ENCODE assay signal across 8 cellular contexts in the genomic region with DNA sequence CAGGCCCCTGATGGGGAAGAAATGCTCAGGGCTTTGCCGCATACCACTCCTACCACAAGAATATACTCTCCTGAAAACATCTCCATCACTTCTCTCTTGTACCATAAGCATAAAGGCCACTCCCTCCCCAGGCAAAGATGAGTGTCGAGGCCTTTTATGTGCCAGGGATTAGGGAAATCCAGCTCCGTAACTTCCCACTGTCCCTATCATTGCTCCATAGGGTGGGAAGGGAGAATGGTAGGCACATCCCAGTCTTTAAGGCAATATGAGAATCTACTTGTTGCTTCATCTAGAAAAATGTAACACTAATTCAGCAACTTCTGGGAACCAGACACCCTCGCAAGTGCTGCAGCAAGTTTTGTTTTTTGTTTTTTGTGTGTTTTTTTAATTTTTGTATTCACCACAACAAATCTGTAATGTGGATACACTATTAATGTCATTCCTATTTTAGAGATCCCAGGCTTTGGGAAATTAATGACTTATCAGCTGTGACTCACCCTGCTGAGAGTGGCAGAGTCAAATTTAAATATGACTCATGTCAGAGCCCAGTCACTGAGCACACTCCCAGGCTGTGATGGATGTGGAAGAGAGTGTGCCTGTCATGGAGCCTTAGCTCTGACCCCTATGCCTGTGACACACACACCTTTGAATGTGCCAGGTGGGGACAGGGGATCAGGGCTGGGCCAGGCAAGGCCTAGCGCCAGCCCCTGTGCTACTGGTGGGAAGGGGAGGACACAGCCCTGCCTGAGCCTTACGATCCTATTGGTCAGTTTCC. TPM values are rescaled to one million over a fixed set of nuclear protein-coding genes. Genes with fewer than 3 reads are reported as not detected.
DNase-seq lines count a peak whose midpoint lies in the region; ATAC-seq and TF ChIP-seq lines count a peak whose summit lies in the region.

No MANE protein-coding gene starts in this region.

- H3K9me3 ChIP-seq in ovary: no peaks in the 10 kb centered on the region

- H3K36me3 ChIP-seq in ovary: no peaks in the 10 kb centered on the region

- CTCF ChIA-PET in HEK293T (lab: Yijun Ruan, JAX): interaction anchor here (0.5 to 1.6 kb wide), 2 partner anchors 19 to 1048 kb away, joined by 3 to 4 read pairs; no protein-coding TSS in a partner anchor

- DNase-seq in GM03348 (ENCODE audit: low spot score) (peak; percentile 83), HEK293T (ENCODE audit: extremely low spot score) (no peak), RPMI7951 (ENCODE audit: low read depth) (peak; percentile 87), fibroblast of the aortic adventitia (ENCODE audit: low read depth) (peak; percentile 80), sciatic nerve (ENCODE audit: low spot score) (no peak), ovary (no peak), KBM-7 (no peak), NCI-H524 (lab: John Stamatoyannopoulos, UW) (no peak)

- POLR2A ChIA-PET in HEK293T (lab: Yijun Ruan, JAX): interaction anchor here (0.8 to 2.9 kb wide), 2 partner anchors 23 kb away, joined by 4 to 19 read pairs; a partner anchor contains a TSS

- in situ Hi-C loops in KBM-7 (cut with MboI; ENCODE audit: low pct_unique_long_range_greater_than_20kb, low sequenced_read_pairs): no loop called here

- H3K4me3 ChIP-seq in fibroblast of the aortic adventitia (ENCODE audit: low read depth, low read length): no peak overlapping the region
- no peak overlapping the region for H3K4me3 ChIP-seq in ovary

- no peak for TF ChIP-seq CTCF in fibroblast of the aortic adventitia (IDR thresholded peaks at IDR 0.05; ENCODE audit: insufficient read depth, low read length)
- no peak for TF ChIP-seq CTCF in ovary (IDR thresholded peaks at IDR 0.05)

- no peak overlapping the region for H3K27ac ChIP-seq in ovary

- no peak for TF ChIP-seq EP300 in ovary (IDR thresholded peaks at IDR 0.05)

- peaks cover 8% of the 10 kb centered on the region for H3K4me1 ChIP-seq in ovary (ENCODE audit: insufficient read depth)

- no peak for TF ChIP-seq POLR2A in ovary (IDR thresholded peaks at IDR 0.05)

- ATAC-seq in sciatic nerve: peak; percentile 81

- intact Hi-C loops in sciatic nerve (cut with DNase I) (no loop called here), ovary (cut with DNase I) (no loop called here)

- no peaks in the 10 kb centered on the region for H3K27me3 ChIP-seq in ovary

- 89 to 98% (median 93%) methylated on average over 6 of the region's 6 CpGs for WGBS in ovary, 3 donors

TF ChIP-seq in HEK293T, 16 proteins besides CTCF, POLR2A, EP300 and RAD21:
- no peak for TF ChIP-seq FOXK2 (IDR thresholded peaks at IDR 0.05)
- no peak for TF ChIP-seq FOXA1 (IDR thresholded peaks at IDR 0.05)
- TF ChIP-seq HDGF (IDR thresholded peaks at IDR 0.05; ENCODE audit: borderline replicate concordance): no peak
- TF ChIP-seq SP1 (IDR thresholded peaks at IDR 0.05): no peak
- TF ChIP-seq, protein P1, sequence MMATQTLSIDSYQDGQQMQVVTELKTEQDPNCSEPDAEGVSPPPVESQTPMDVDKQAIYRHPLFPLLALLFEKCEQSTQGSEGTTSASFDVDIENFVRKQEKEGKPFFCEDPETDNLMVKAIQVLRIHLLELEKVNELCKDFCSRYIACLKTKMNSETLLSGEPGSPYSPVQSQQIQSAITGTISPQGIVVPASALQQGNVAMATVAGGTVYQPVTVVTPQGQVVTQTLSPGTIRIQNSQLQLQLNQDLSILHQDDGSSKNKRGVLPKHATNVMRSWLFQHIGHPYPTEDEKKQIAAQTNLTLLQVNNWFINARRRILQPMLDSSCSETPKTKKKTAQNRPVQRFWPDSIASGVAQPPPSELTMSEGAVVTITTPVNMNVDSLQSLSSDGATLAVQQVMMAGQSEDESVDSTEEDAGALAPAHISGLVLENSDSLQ (IDR thresholded peaks at IDR 0.05): peak; percentile 47
- no peak for TF ChIP-seq CTBP1 (IDR thresholded peaks at IDR 0.05; ENCODE audit: borderline replicate concordance)
- no peak for TF ChIP-seq NFRKB (IDR thresholded peaks at IDR 0.05)

RNA-seq across cellular contexts. Expression of a gene that starts 23.4 kb away (rescaled TPM):
- total RNA-seq in RPMI7951 (2014; rRNA removed; shearing (Covaris generic)): 40.6 and 42.9 TPM in 2 replicates
- 26.4 and 39.0 TPM in 2 replicates for total RNA-seq in fibroblast of the aortic adventitia (ENCODE audit: low replicate concordance)
- total RNA-seq in sciatic nerve: 18.3 TPM
- 10 to 100 TPM; 11.2 to 14.7 (median 12.7) TPM for total RNA-seq in ovary
- polyA plus RNA-seq in ovary: 10 to 100 TPM in 1 of 2 donors, 1 to 10 TPM in 1; 4.9 to 37.9 TPM

Comparison
In these comparisons a context has a peak if more than half of its experiments do, and no peak if none do; other contexts are left out.
1. DNase-seq: peak in GM03348 (single experiment), RPMI7951 (single experiment) and fibroblast of the aortic adventitia (single experiment); none in HEK293T (single experiment), sciatic nerve (single experiment), ovary (0 of 5), KBM-7 (single experiment) and NCI-H524 (0 of 2).